Comparison of ENCODE assay signal across 15 cellular contexts in genomic region chr9:91816356-91816755, GRCh38.
"Had no signal": no experiment of that assay in that cellular context is flagged by ENCODE, and none has a peak within 500 bp of the region (broad histone marks: within the 10 kb centered on the region; RNA-seq: fewer than 3 reads in every experiment).

No MANE protein-coding gene starts in this region.

- H3K4me1 Mint-ChIP-seq: activated naive CD8-positive, alpha-beta T cell treated with anti-CD3 and anti-CD28 coated beads, Interleukin-2, amount 10 ng/mL, durations not matched to agents 7 days and 5 days; natural killer cell had no signal

- H3K9me3 Mint-ChIP-seq: activated CD8-positive, alpha-beta T cell treated with anti-CD3 and anti-CD28 coated beads for 36 hours; activated naive CD8-positive, alpha-beta T cell treated with anti-CD3 and anti-CD28 coated beads, Interleukin-2, amount 10 ng/mL, durations not matched to agents 7 days and 5 days; activated T-cell treated with anti-CD3 and anti-CD28 coated beads, Interleukin-2, amount 50 U/mL, for 72 hours; dendritic cell treated with granulocyte-macrophage colony-stimulating factor and Interleukin-4, amounts not matched to agents 40 ng/mL and 50 ng/mL, for 4 days; natural killer cell had no signal

- H3K9me3 ChIP-seq: gastrocnemius medialis, SJCRH30, transverse colon had no signal

- H3K4me3 ChIP-seq: gastrocnemius medialis, SJCRH30, transverse colon had no signal

- H3K27ac Mint-ChIP-seq: activated CD8-positive, alpha-beta T cell treated with anti-CD3 and anti-CD28 coated beads for 36 hours; activated naive CD8-positive, alpha-beta T cell treated with anti-CD3 and anti-CD28 coated beads, Interleukin-2, amount 10 ng/mL, durations not matched to agents 7 days and 5 days; activated T-cell treated with anti-CD3 and anti-CD28 coated beads, Interleukin-2, amount 50 U/mL, for 72 hours; dendritic cell treated with granulocyte-macrophage colony-stimulating factor and Interleukin-4, amounts not matched to agents 40 ng/mL and 50 ng/mL, for 4 days; natural killer cell had no signal

- H3K4me1 ChIP-seq: gastrocnemius medialis, SJCRH30 had no signal

- H3K27me3 Mint-ChIP-seq: activated CD8-positive, alpha-beta T cell treated with anti-CD3 and anti-CD28 coated beads for 36 hours had no signal

- DNase-seq: activated CD4-positive, alpha-beta T cell treated with anti-CD3 and anti-CD28 coated beads for 4 hours; activated CD8-positive, alpha-beta T cell treated with anti-CD3 and anti-CD28 coated beads for 36 hours; activated naive CD8-positive, alpha-beta T cell treated with anti-CD3 and anti-CD28 coated beads, Interleukin-2, amount 10 ng/mL, durations not matched to agents 7 days and 5 days; activated T-cell treated with anti-CD3 and anti-CD28 coated beads, Interleukin-2, amount 50 U/mL, for 72 hours; brain microvascular endothelial cell; cerebellar nuclear complex; effector memory CD4-positive, alpha-beta T cell; gastrocnemius medialis; natural killer cell; SJCRH30; stimulated activated CD4-positive, alpha-beta T cell treated with anti-CD3 and anti-CD28 coated beads, Interleukin-1b, Interleukin-23, amount 100 ng/mL, for 48 hours; T-helper 2 cell; transverse colon had no signal

- H3K27ac ChIP-seq: brain microvascular endothelial cell, gastrocnemius medialis, SJCRH30 had no signal

- H3K4me3 Mint-ChIP-seq: activated CD8-positive, alpha-beta T cell treated with anti-CD3 and anti-CD28 coated beads for 36 hours; activated naive CD8-positive, alpha-beta T cell treated with anti-CD3 and anti-CD28 coated beads, Interleukin-2, amount 10 ng/mL, durations not matched to agents 7 days and 5 days; activated T-cell treated with anti-CD3 and anti-CD28 coated beads, Interleukin-2, amount 50 U/mL, for 72 hours; dendritic cell treated with granulocyte-macrophage colony-stimulating factor and Interleukin-4, amounts not matched to agents 40 ng/mL and 50 ng/mL, for 4 days; natural killer cell; WTC11 had no signal

- H3K27me3 ChIP-seq: brain microvascular endothelial cell, gastrocnemius medialis, transverse colon had no signal

- H3K36me3 ChIP-seq: brain microvascular endothelial cell, gastrocnemius medialis, SJCRH30, transverse colon had no signal

- H3K36me3 Mint-ChIP-seq: activated naive CD8-positive, alpha-beta T cell treated with anti-CD3 and anti-CD28 coated beads, Interleukin-2, amount 10 ng/mL, durations not matched to agents 7 days and 5 days; natural killer cell; WTC11 had no signal
